Comparison of ENCODE assay signal across 8 cellular contexts in the genomic region with DNA sequence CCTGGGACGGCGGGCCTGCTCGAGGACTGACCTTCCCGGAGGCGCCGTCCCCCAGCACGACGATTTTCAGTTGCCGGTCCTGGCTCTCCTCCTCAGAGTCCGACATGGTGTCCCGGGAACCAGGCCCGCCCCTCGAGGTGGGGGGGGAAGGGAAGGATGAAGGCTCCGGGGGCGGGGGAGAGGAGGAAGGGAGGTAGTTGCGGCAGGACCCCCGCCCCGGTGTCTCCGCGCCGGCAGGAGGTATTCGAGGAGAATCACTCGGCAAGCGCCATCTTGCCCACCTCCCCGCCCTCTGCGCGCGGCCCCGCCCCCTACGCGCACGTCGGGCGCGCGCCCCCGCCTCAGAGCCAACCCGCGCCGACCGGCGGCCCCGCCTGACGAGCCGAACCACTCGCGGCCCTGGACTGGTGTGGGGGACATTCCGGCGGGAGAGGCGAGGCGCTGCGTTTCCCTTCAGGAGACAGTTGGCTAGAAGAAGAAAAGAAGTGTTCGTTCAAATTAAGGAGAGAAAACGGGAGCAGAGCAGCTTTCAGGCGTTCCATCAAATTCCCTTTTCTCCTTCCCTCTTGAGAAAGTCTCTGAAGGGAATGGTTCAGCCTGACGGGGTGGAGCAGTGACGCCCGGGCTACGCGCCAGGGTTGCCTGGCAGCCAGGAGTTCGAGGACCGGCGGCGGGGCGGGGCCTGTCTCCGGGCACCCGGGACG. TPM values are rescaled to one million over a fixed set of nuclear protein-coding genes. Genes with fewer than 3 reads are reported as not detected.
A peak's percentile ranks its signal among the peaks of the same experiment; 100 is the strongest.
DNase-seq lines count a peak whose midpoint lies in the region; ATAC-seq and TF ChIP-seq lines count a peak whose summit lies in the region.

A gene (minus strand): TSS at position 296 of the 704 bp plus-strand sequence.

- POLR2A ChIA-PET in PC-9 (lab: Charles Lee; ENCODE audit: unreplicated experiment): interaction anchor here (0.6 kb wide), 1 partner anchor 40 kb away, joined by 4 read pairs; no protein-coding TSS in a partner anchor

- H3K36me3 ChIP-seq in PC-9 (ENCODE audit: low read depth): no peaks in the 10 kb centered on the region
- no peaks in the 10 kb centered on the region for H3K36me3 ChIP-seq in mucosa of descending colon (ENCODE audit: low read depth)

- CTCF ChIA-PET in PC-9 (lab: Charles Lee): no interaction called here

- H3K27ac ChIP-seq in PC-9: peak within 1 kb of the TSS; percentile 57
- H3K27ac ChIP-seq in epithelial cell of prostate: peak within 1 kb of the TSS; percentile 75

- no TSS peak for BruUV-seq in PC-9 (replicated peaks; lab: Mats Ljungman, UMichigan)

- no peaks in the 10 kb centered on the region for H3K27me3 ChIP-seq in PC-9 (ENCODE audit: insufficient read depth, low read depth)

- H3K9me3 ChIP-seq in PC-9 (ENCODE audit: insufficient read depth, low read depth) (no peaks in the 10 kb centered on the region), mucosa of descending colon (no peaks in the 10 kb centered on the region)

- H3K4me3 ChIP-seq in PC-9 (peak within 1 kb of the TSS; percentile 81), mucosa of descending colon (peak within 1 kb of the TSS; percentile 77)

- H2AFZ ChIP-seq in PC-9: peak within 1 kb of the TSS; percentile 90

- no peaks in the 10 kb centered on the region for H3F3A ChIP-seq in PC-9 (ENCODE audit: insufficient read depth, low read depth)

- no peak for TF ChIP-seq CTCF in PC-9 (conservative IDR thresholded peaks at IDR 0.05)
- no peak for TF ChIP-seq CTCF in mucosa of descending colon (IDR thresholded peaks at IDR 0.05)

- intact Hi-C loops in PC-9 (cut with micrococcal nuclease; ENCODE audit: unreplicated experiment): loop anchor here (1.0 kb wide), 1 partner anchor 60 kb away; a partner anchor contains a TSS
- intact Hi-C loops in mucosa of descending colon (cut with DNase I, micrococcal nuclease): no loop called here

- DNase-seq in DMS53 (lab: John Stamatoyannopoulos, UW) (peak; percentile 98), KBM-7 (peak; percentile 93), PC-9 (peak; percentile 75 to 90), epithelial cell of prostate (ENCODE audit: low read depth, low spot score) (peak; percentile 67), mucosa of descending colon (peak; percentile 95 to 97 (median 96))
- peak; percentile 96 for DNase-seq in activated T-cell treated with anti-CD3 and anti-CD28 coated beads, Interleukin-2, amount 50 U/mL, for 1 hour
- peak; percentile 80 to 86 for DNase-seq in stimulated activated CD8-positive, alpha-beta memory T cell treated with anti-CD3 and anti-CD28 coated beads, Interleukin-4, amount 100 ng/mL, for 1 hour (ENCODE audit: low read depth in 2 of 2, low spot score in 1 of 2)

- ATAC-seq in GM21723 (IDR thresholded peaks at IDR 0.05; ENCODE audit: unreplicated experiment): peak; percentile 96
- ATAC-seq in mucosa of descending colon: peak; percentile 99

- in situ Hi-C loops in KBM-7 (cut with MboI; ENCODE audit: low pct_unique_long_range_greater_than_20kb, low sequenced_read_pairs): no loop called here

- no peaks in the 10 kb centered on the region for H3K9me2 ChIP-seq in PC-9 (ENCODE audit: insufficient read depth)

- H3K79me2 ChIP-seq in PC-9 (ENCODE audit: low read depth): peaks cover 39% of the 10 kb centered on the region

- H3K4me2 ChIP-seq in PC-9: peak within 1 kb of the TSS; percentile 78

- H3K4me1 ChIP-seq in PC-9 (replicated peaks; ENCODE audit: insufficient read depth) (peaks cover 17% of the 10 kb centered on the region), mucosa of descending colon (ENCODE audit: low read depth) (peaks cover 6% of the 10 kb centered on the region)

- no peaks in the 10 kb centered on the region for H4K20me1 ChIP-seq in PC-9 (ENCODE audit: insufficient read depth)

RNA-seq across cellular contexts. Expression of the gene that starts here (rescaled TPM):
- 15.8 and 17.5 TPM in 2 replicates for total RNA-seq in PC-9 (2021)
- total RNA-seq in mucosa of descending colon: 10 to 100 TPM; 13.0 to 23.6 (median 14.5) TPM

Comparison
In these comparisons a context has a peak if more than half of its experiments do, and no peak if none do; other contexts are left out.
1. Peak in every context shown above with its lines: DNase-seq, ATAC-seq, H3K4me3 ChIP-seq and H3K27ac ChIP-seq.